Comparison of ENCODE assay signal across 32 cellular contexts in genomic region chr6:156450421-156450820, GRCh38.
"Had no signal": no experiment of that assay in that cellular context is flagged by ENCODE, and none has a peak within 500 bp of the region (broad histone marks: within the 10 kb centered on the region; RNA-seq: fewer than 3 reads in every experiment).

No MANE protein-coding gene starts in this region.

- H3K4me3 ChIP-seq: gastrocnemius medialis, heart left ventricle had no signal

- H3K27ac ChIP-seq: foreskin keratinocyte, gastrocnemius medialis, heart left ventricle had no signal

- H3K9me3 ChIP-seq: gastrocnemius medialis had no signal

- H3K27me3 ChIP-seq: foreskin keratinocyte, gastrocnemius medialis, heart left ventricle had no signal

- H3K27me3 Mint-ChIP-seq: activated CD4-positive, alpha-beta T cell treated with anti-CD3 and anti-CD28 coated beads for 36 hours; activated CD4-positive, alpha-beta T cell treated with anti-CD3 and anti-CD28 coated beads, Interleukin-2, amount 10 ng/mL, durations not matched to agents 24 days and 14 days; activated T-cell treated with anti-CD3 and anti-CD28 coated beads, Interleukin-2, amount 50 U/mL, for 24 hours; T-cell had no signal

- H3K4me1 ChIP-seq: foreskin keratinocyte, gastrocnemius medialis had no signal

- H3K27ac Mint-ChIP-seq: activated CD4-positive, alpha-beta memory T cell treated with anti-CD3 and anti-CD28 coated beads for 36 hours; activated CD4-positive, alpha-beta T cell treated with anti-CD3 and anti-CD28 coated beads for 36 hours; activated CD4-positive, alpha-beta T cell treated with anti-CD3 and anti-CD28 coated beads, Interleukin-2, amount 10 ng/mL, durations not matched to agents 24 days and 14 days; activated CD8-positive, alpha-beta T cell treated with anti-CD3 and anti-CD28 coated beads, Interleukin-2, amount 10 ng/mL, durations not matched to agents 7 days and 5 days; activated naive CD8-positive, alpha-beta T cell; activated T-cell treated with anti-CD3 and anti-CD28 coated beads, Interleukin-2, amount 50 U/mL, for 24 hours; activated T-cell treated with anti-CD3 and anti-CD28 coated beads, Interleukin-2, amount 50 U/mL, for 72 hours; effector memory CD8-positive, alpha-beta T cell; T-cell; T-helper 1 cell treated with Interleukin-12 subunit alpha and Interleukin-12 subunit beta and Interleukin-4 antibody, amounts not matched to agents 30 μg/mL and 1 μg/mL, for 36 hours; T-helper 2 cell treated with Interferon-gamma antibody and Interleukin-4, amounts not matched to agents 5 μg/mL and 100 μg/mL, for 36 hours had no signal

- H3K4me3 Mint-ChIP-seq: activated CD4-positive, alpha-beta memory T cell treated with anti-CD3 and anti-CD28 coated beads for 36 hours; activated CD4-positive, alpha-beta T cell treated with anti-CD3 and anti-CD28 coated beads for 36 hours; activated CD4-positive, alpha-beta T cell treated with anti-CD3 and anti-CD28 coated beads, Interleukin-2, amount 10 ng/mL, durations not matched to agents 24 days and 14 days; activated CD8-positive, alpha-beta T cell treated with anti-CD3 and anti-CD28 coated beads, Interleukin-2, amount 10 ng/mL, durations not matched to agents 7 days and 5 days; activated naive CD8-positive, alpha-beta T cell; activated T-cell treated with anti-CD3 and anti-CD28 coated beads, Interleukin-2, amount 50 U/mL, for 24 hours; activated T-cell treated with anti-CD3 and anti-CD28 coated beads, Interleukin-2, amount 50 U/mL, for 72 hours; effector memory CD8-positive, alpha-beta T cell; T-cell; T-helper 1 cell treated with Interleukin-12 subunit alpha and Interleukin-12 subunit beta and Interleukin-4 antibody, amounts not matched to agents 30 μg/mL and 1 μg/mL, for 36 hours; T-helper 2 cell treated with Interferon-gamma antibody and Interleukin-4, amounts not matched to agents 5 μg/mL and 100 μg/mL, for 36 hours had no signal

- ATAC-seq: activated CD4-positive, alpha-beta T cell treated with anti-CD3 and anti-CD28 coated beads for 36 hours; activated CD8-positive, alpha-beta T cell treated with anti-CD3 and anti-CD28 coated beads, Interleukin-2, amount 10 ng/mL, durations not matched to agents 7 days and 5 days; activated T-cell treated with anti-CD3 and anti-CD28 coated beads, Interleukin-2, amount 50 U/mL, for 72 hours; effector memory CD8-positive, alpha-beta T cell; foreskin keratinocyte; gastrocnemius medialis; heart left ventricle; T-cell had no signal

- H3K36me3 Mint-ChIP-seq: activated CD4-positive, alpha-beta memory T cell treated with anti-CD3 and anti-CD28 coated beads for 36 hours; T-cell had no signal

- H3K36me3 ChIP-seq: gastrocnemius medialis, heart left ventricle had no signal

- DNase-seq: activated CD4-positive, alpha-beta memory T cell treated with anti-CD3 and anti-CD28 coated beads for 36 hours; activated CD4-positive, alpha-beta T cell treated with anti-CD3 and anti-CD28 coated beads for 36 hours; activated CD4-positive, alpha-beta T cell treated with anti-CD3 and anti-CD28 coated beads, Interleukin-2, amount 10 ng/mL, durations not matched to agents 24 days and 14 days; activated CD4-positive, CD25-positive, alpha-beta regulatory T cell; activated CD4-positive, CD25-positive, alpha-beta regulatory T cell treated with anti-CD3 and anti-CD28 coated beads, Interleukin-2, amount 50 U/mL, for 72 hours; activated CD8-positive, alpha-beta memory T cell treated with anti-CD3 and anti-CD28 coated beads, Interleukin-2, amount 50 U/mL, for 48 hours; activated CD8-positive, alpha-beta T cell treated with anti-CD3 and anti-CD28 coated beads, Interleukin-2, amount 10 ng/mL, durations not matched to agents 7 days and 5 days; activated effector memory CD4-positive, alpha-beta T cell treated with Interleukin-2 at 50 U/mL for 16 hours; activated gamma-delta T cell treated with Interleukin-2 at 50 U/mL for 16 hours; activated naive CD4-positive, alpha-beta T cell treated with anti-CD3 and anti-CD28 coated beads, Interleukin-2, amount 50 U/mL, for 16 hours; activated naive CD4-positive, alpha-beta T cell treated with Interleukin-2 at 50 U/mL for 16 hours; activated T-cell treated with anti-CD3 and anti-CD28 coated beads for 4 hours; activated T-cell treated with anti-CD3 and anti-CD28 coated beads, Interleukin-2, amount 50 U/mL, for 24 hours; activated T-cell treated with anti-CD3 and anti-CD28 coated beads, Interleukin-2, amount 50 U/mL, for 72 hours; amniotic stem cell; anterior cingulate cortex; caudate nucleus; cortex of kidney; dermis blood vessel endothelial cell; effector CD4-positive, alpha-beta T cell; effector memory CD8-positive, alpha-beta T cell; erythroblast; foreskin keratinocyte; gastrocnemius medialis; glutamatergic neuron; heart left ventricle; SW 1271; T-cell; T1000 had no signal

- H3K4me1 Mint-ChIP-seq: activated CD4-positive, alpha-beta T cell treated with anti-CD3 and anti-CD28 coated beads for 36 hours; activated CD4-positive, alpha-beta T cell treated with anti-CD3 and anti-CD28 coated beads, Interleukin-2, amount 10 ng/mL, durations not matched to agents 24 days and 14 days had no signal
